In genomic region chr7:22173884-22174573, GRCh38 we compare ENCODE assay signal across 9 cellular contexts.
DNase-seq lines count a peak whose midpoint lies in the region; ATAC-seq, FAIRE-seq and TF ChIP-seq lines count a peak whose summit lies in the region.
"Had no signal": no experiment of that assay in that cellular context is flagged by ENCODE, and none has a peak within 500 bp of the region (broad histone marks: within the 10 kb centered on the region; RNA-seq: fewer than 3 reads in every experiment).

No MANE protein-coding gene starts in this region.

- ATAC-seq in GM21526 (IDR thresholded peaks at IDR 0.05; ENCODE audit: low FRiP score, unreplicated experiment): peak; percentile 90

- FAIRE-seq in GM18507 (lab: Jason Lieb, UNC) (peak; percentile 86), H54 (lab: Jason Lieb, UNC) (no peak)
- FAIRE-seq: endometrium had no signal

- TF ChIP-seq POLR2A in H54 (IDR thresholded peaks at IDR 0.05; ENCODE audit: low read depth, low read length): no peak

- DNase-seq in GM18507 (ENCODE audit: extremely low spot score, insufficient read length, low read depth) (peak; percentile 33), HPDE6-E6E7 (ENCODE audit: extremely low spot score) (peak; percentile 20), dermis blood vessel endothelial cell (peak; percentile 36), H54 (ENCODE audit: insufficient read length, low spot score) (no peak), NCI-H510A (lab: John Stamatoyannopoulos, UW) (no peak), NCI-H1417 treated with DMSO at 0.1 percent for 48 hours (lab: John Stamatoyannopoulos, UW) (no peak), hippocampal formation (lab: John Stamatoyannopoulos, UW) (no peak)

Comparison
In these comparisons a context has a peak if more than half of its experiments do, and no peak if none do; other contexts are left out.
1. DNase-seq: peak in GM18507 (single experiment), HPDE6-E6E7 (single experiment) and dermis blood vessel endothelial cell (single experiment); none in H54 (single experiment), NCI-H510A (single experiment), NCI-H1417 treated with DMSO at 0.1 percent for 48 hours (single experiment) and hippocampal formation (0 of 2).